9 cellular contexts compared by ENCODE assay signal in genomic region chr5:169119287-169120048, GRCh38.
"Had no signal": no experiment of that assay in that cellular context is flagged by ENCODE, and none has a peak within 500 bp of the region (broad histone marks: within the 10 kb centered on the region; RNA-seq: fewer than 3 reads in every experiment).

No MANE protein-coding gene starts in this region.

- H3K4me3 ChIP-seq: GM23248 had no signal

- H3K9ac ChIP-seq: GM23248 had no signal

- H2AFZ ChIP-seq: GM23248 had no signal

- DNase-seq: GM23248, GOT3, H9, HCEC 1CT, HFFc6, IMR-90, Kasumi-1, KG1 had no signal

- H3K27ac ChIP-seq: GM23248, HL-60 had no signal
